In the genomic region with DNA sequence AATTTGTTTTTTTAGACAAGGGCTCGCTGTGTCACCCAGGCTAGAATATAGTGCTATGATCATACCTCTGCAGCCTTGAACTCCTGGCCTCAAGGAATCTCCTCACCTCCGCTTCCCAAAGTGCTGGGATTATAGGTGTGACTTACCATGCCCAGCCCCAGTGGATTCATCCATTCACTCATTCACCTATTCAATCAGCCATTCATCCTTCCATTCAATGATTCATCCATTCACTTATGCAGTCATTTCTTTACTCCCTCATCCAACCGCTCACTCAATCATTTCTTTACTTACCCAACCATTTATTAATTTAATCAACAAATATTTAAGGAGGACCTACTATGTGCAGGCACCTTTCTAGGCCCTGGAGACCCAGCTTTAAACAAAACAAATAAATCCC, we compare ENCODE assay signal across 20 cellular contexts. TPM values are rescaled to one million over a fixed set of nuclear protein-coding genes. Genes with fewer than 3 reads are reported as not detected.
DNase-seq lines count a peak whose midpoint lies in the region; ATAC-seq lines count a peak whose summit lies in the region.
"Had no signal": no experiment of that assay in that cellular context is flagged by ENCODE, and none has a peak within 500 bp of the region (broad histone marks: within the 10 kb centered on the region; RNA-seq: fewer than 3 reads in every experiment).

No MANE protein-coding gene starts in this region.

- H3K9me3 Mint-ChIP-seq in activated naive CD8-positive, alpha-beta T cell treated with anti-CD3 and anti-CD28 coated beads, Interleukin-2, amount 50 U/mL, for 24 hours, result no peaks in the 10 kb centered on the region
- H3K9me3 Mint-ChIP-seq in naive B cell, result no peaks in the 10 kb centered on the region
- H3K9me3 Mint-ChIP-seq: CD14-positive monocyte, H9 had no signal

- H3K4me1 ChIP-seq in BLaER1 (peaks cover 82% of the 10 kb centered on the region), Karpas-422 (ENCODE audit: low read length) (peaks cover 25% of the 10 kb centered on the region)

- peaks cover 24% of the 10 kb centered on the region for H3K4me1 Mint-ChIP-seq in activated naive CD8-positive, alpha-beta T cell treated with anti-CD3 and anti-CD28 coated beads, Interleukin-2, amount 50 U/mL, for 24 hours
- H3K4me1 Mint-ChIP-seq in naive B cell, result peaks cover 58 to 82% (median 81%) of the 10 kb centered on the region in 3 donors

- H3K79me2 ChIP-seq in Karpas-422 (ENCODE audit: low read length), result peaks cover 5% of the 10 kb centered on the region; the same call in 1 of the 2 replicates

- H3K9me3 ChIP-seq in BLaER1 (no peaks in the 10 kb centered on the region), Karpas-422 (ENCODE audit: low read length) (no peaks in the 10 kb centered on the region)

- in situ Hi-C loops in KBM-7 (cut with MboI; ENCODE audit: low pct_unique_long_range_greater_than_20kb, low sequenced_read_pairs), result no loop called here

- peak overlapping the region; percentile 20 for H3K27ac Mint-ChIP-seq in activated naive CD8-positive, alpha-beta T cell treated with anti-CD3 and anti-CD28 coated beads, Interleukin-2, amount 50 U/mL, for 24 hours
- H3K27ac Mint-ChIP-seq in naive B cell, result peak overlapping the region; percentile 8 to 96 (median 85)

- ATAC-seq in activated naive CD8-positive, alpha-beta T cell treated with anti-CD3 and anti-CD28 coated beads, Interleukin-2, amount 50 U/mL, for 24 hours, result no peak
- ATAC-seq in naive B cell (ENCODE audit: low read depth in 2 of 2), result no peak

- H3K27ac ChIP-seq in BLaER1, result peak overlapping the region; percentile 91
- peak overlapping the region; percentile 14; the same call in 1 of the 2 replicates for H3K27ac ChIP-seq in Karpas-422 (ENCODE audit: low read length)
- H3K27ac ChIP-seq: RWPE1 had no signal

- H3K27me3 ChIP-seq in BLaER1, result no peaks in the 10 kb centered on the region
- H3K27me3 ChIP-seq in Karpas-422 (ENCODE audit: low read length), result no peaks in the 10 kb centered on the region

- no peak overlapping the region for H3K9ac ChIP-seq in BLaER1
- no peak overlapping the region for H3K9ac ChIP-seq in Karpas-422 (ENCODE audit: low read length)

- no peak overlapping the region for H3K4me3 Mint-ChIP-seq in activated naive CD8-positive, alpha-beta T cell treated with anti-CD3 and anti-CD28 coated beads, Interleukin-2, amount 50 U/mL, for 24 hours
- peak overlapping the region in 7 of 8 donors; percentile 14 to 69 (median 23) for H3K4me3 Mint-ChIP-seq in naive B cell
- H3K4me3 Mint-ChIP-seq: CD14-positive monocyte, H9 had no signal

- H2AFZ ChIP-seq in Karpas-422 (ENCODE audit: low read length), result no peak overlapping the region

- peaks cover 3% of the 10 kb centered on the region for H3K36me3 Mint-ChIP-seq in activated naive CD8-positive, alpha-beta T cell treated with anti-CD3 and anti-CD28 coated beads, Interleukin-2, amount 50 U/mL, for 24 hours (ENCODE audit: low read depth)
- peaks cover 28 to 32% of the 10 kb centered on the region in 2 donors for H3K36me3 Mint-ChIP-seq in naive B cell

- no peaks in the 10 kb centered on the region for H3K27me3 Mint-ChIP-seq in activated naive CD8-positive, alpha-beta T cell treated with anti-CD3 and anti-CD28 coated beads, Interleukin-2, amount 50 U/mL, for 24 hours
- no peaks in the 10 kb centered on the region for H3K27me3 Mint-ChIP-seq in naive B cell

- H3K4me2 ChIP-seq in BLaER1 (peak overlapping the region; percentile 80), Karpas-422 (ENCODE audit: low read depth, low read length, poor library complexity, severe bottlenecking) (no peak overlapping the region)

- DNase-seq in Karpas-422 (no peak), naive B cell (no peak), DMS79 treated with DMSO at 0.1 percent for 48 hours (lab: John Stamatoyannopoulos, UW) (no peak), KBM-7 (no peak), RPMI8226 (no peak)
- no peak for DNase-seq in activated naive CD8-positive, alpha-beta T cell treated with anti-CD3 and anti-CD28 coated beads, Interleukin-2, amount 50 U/mL, for 24 hours
- DNase-seq: COR-L47, DMS153, GF-D8, H9, NCI-H1417 treated with DMSO at 0.1 percent for 48 hours, NCI-H187 treated with DMSO at 0.1 percent for 48 hours, NCI-H2227 treated with DMSO at 0.1 percent for 48 hours, NCI-H524, NCI-H82, SIG-M5 had no signal

- H3K9me2 ChIP-seq in Karpas-422 (replicated peaks; ENCODE audit: insufficient read depth, low read length), result no peaks in the 10 kb centered on the region

- H3K4me3 ChIP-seq in BLaER1 (no peak overlapping the region), Karpas-422 (ENCODE audit: low read length) (no peak overlapping the region)

- peaks cover 86% of the 10 kb centered on the region for H3K36me3 ChIP-seq in BLaER1
- peaks cover 53% of the 10 kb centered on the region for H3K36me3 ChIP-seq in Karpas-422 (ENCODE audit: insufficient read depth, low read length)

- H4K20me1 ChIP-seq in BLaER1 (peaks cover 69% of the 10 kb centered on the region), Karpas-422 (ENCODE audit: insufficient read depth, low read depth, low read length) (no peaks in the 10 kb centered on the region; the same call in 1 of the 2 replicates)

RNA-seq across cellular contexts. Expression of a gene that starts 25.7 kb away (rescaled TPM):
- total RNA-seq in Karpas-422 (2014; rRNA removed; shearing (Covaris generic); ENCODE audit: low replicate concordance), result 40.7 and 59.7 TPM in 2 replicates
- 10 to 100 TPM; 10.1 to 22.6 (median 15.6) TPM for polyA plus RNA-seq in naive B cell (ENCODE audit: low read depth in 6 of 6)

RNA-seq across cellular contexts. Expression of a gene that starts 27.8 kb away (rescaled TPM):
- total RNA-seq in Karpas-422 (2014; rRNA removed; shearing (Covaris generic); ENCODE audit: low replicate concordance), result 14.4 and 17.4 TPM in 2 replicates
- 10 to 100 TPM; 11.8 to 34.9 (median 18.7) TPM for polyA plus RNA-seq in naive B cell (ENCODE audit: low read depth in 6 of 6)

RNA-seq across cellular contexts. Expression of a gene that starts 39.5 kb away (rescaled TPM):
- total RNA-seq in Karpas-422 (2014; rRNA removed; shearing (Covaris generic); ENCODE audit: low replicate concordance), result 66.2 and 96.5 TPM in 2 replicates
- 100 to 1,000 TPM; 130 to 259 (median 150) TPM for polyA plus RNA-seq in naive B cell (ENCODE audit: low read depth in 6 of 6)
- total RNA-seq: H9, MCF 10A had no signal
